In genomic region chr15:59691194-59691805, GRCh38 we compare ENCODE assay signal across 8 cellular contexts. TPM values are rescaled to one million over a fixed set of nuclear protein-coding genes. Genes with fewer than 3 reads are reported as not detected.
A peak's percentile ranks its signal among the peaks of the same experiment; 100 is the strongest.
DNase-seq lines count a peak whose midpoint lies in the region; ATAC-seq and TF ChIP-seq lines count a peak whose summit lies in the region.

No MANE protein-coding gene starts in this region.

- TF ChIP-seq CTCF in A673 (conservative IDR thresholded peaks at IDR 0.05; ENCODE audit: low read depth, low read length) (peak; percentile 71), GM12864 (IDR thresholded peaks at IDR 0.05; ENCODE audit: low read depth, low read length, missing control alignments) (peak; percentile 49), foreskin fibroblast (IDR thresholded peaks at IDR 0.05; ENCODE audit: low read depth, low read length) (peak; percentile 59)

- no peaks in the 10 kb centered on the region for H3K27me3 Mint-ChIP-seq in activated T-cell treated with anti-CD3 and anti-CD28 coated beads, Interleukin-2, amount 50 U/mL, for 72 hours (ENCODE audit: low read depth)

- ATAC-seq in activated T-cell treated with anti-CD3 and anti-CD28 coated beads, Interleukin-2, amount 50 U/mL, for 72 hours (replicated peaks in 1 of 2): no peak
- ATAC-seq in GM21381 (IDR thresholded peaks at IDR 0.05; ENCODE audit: unreplicated experiment): no peak

- H3K4me1 Mint-ChIP-seq in activated T-cell treated with anti-CD3 and anti-CD28 coated beads, Interleukin-2, amount 50 U/mL, for 72 hours (ENCODE audit: low read depth): peaks cover 29% of the 10 kb centered on the region

- H3K27ac Mint-ChIP-seq in activated T-cell treated with anti-CD3 and anti-CD28 coated beads, Interleukin-2, amount 50 U/mL, for 72 hours: peak overlapping the region; percentile 60

- H3K27me3 ChIP-seq in A673 (replicated peaks; ENCODE audit: insufficient read depth, low read depth, low read length, poor library complexity): no peaks in the 10 kb centered on the region
- H3K27me3 ChIP-seq in H7 (ENCODE audit: control insufficient read depth, insufficient read depth, low read length): peaks cover 7% of the 10 kb centered on the region; the same call in 1 of the 2 replicates

- peaks cover 8 to 17% of the 10 kb centered on the region in 2 donors for H3K36me3 Mint-ChIP-seq in activated T-cell treated with anti-CD3 and anti-CD28 coated beads, Interleukin-2, amount 50 U/mL, for 72 hours (ENCODE audit: insufficient read depth in 2 of 2)

- DNase-seq in A673 (ENCODE audit: low spot score) (peak; percentile 62), GM12864 (ENCODE audit: low read depth) (peak; percentile 19), NCI-H524 treated with DMSO at 0.1 percent for 48 hours (lab: John Stamatoyannopoulos, UW) (peak; percentile 4), foreskin fibroblast (peak; percentile 20 to 69), smooth muscle cell of the brain vasculature (ENCODE audit: low read depth, low spot score) (peak; percentile 37), H7 (no peak)
- peak; percentile 29 to 41 for DNase-seq in activated T-cell treated with anti-CD3 and anti-CD28 coated beads, Interleukin-2, amount 50 U/mL, for 72 hours

- no peaks in the 10 kb centered on the region for H3K9me3 ChIP-seq in A673 (ENCODE audit: low read depth, low read length, poor library complexity, severe bottlenecking)

- CTCF ChIA-PET in A673 (lab: Charles Lee): interaction anchor here (0.6 to 1.5 kb wide), 3 partner anchors 93 to 635 kb away, joined by 3 to 9 read pairs (median 4); no protein-coding TSS in a partner anchor

- intact Hi-C loops in A673 (cut with micrococcal nuclease; ENCODE audit: unreplicated experiment): loop anchor here (2.0 kb wide), 1 partner anchor 636 kb away; no protein-coding TSS in a partner anchor

- H3K36me3 ChIP-seq in A673 (ENCODE audit: insufficient read depth, low read length, poor library complexity, severe bottlenecking): no peaks in the 10 kb centered on the region
- no peaks in the 10 kb centered on the region for H3K36me3 ChIP-seq in H7 (replicated peaks; ENCODE audit: control insufficient read depth, insufficient read depth, low read length)

- peak overlapping the region; percentile 27 to 64 for H3K4me3 Mint-ChIP-seq in activated T-cell treated with anti-CD3 and anti-CD28 coated beads, Interleukin-2, amount 50 U/mL, for 72 hours

- no peaks in the 10 kb centered on the region for H3K9me3 Mint-ChIP-seq in activated T-cell treated with anti-CD3 and anti-CD28 coated beads, Interleukin-2, amount 50 U/mL, for 72 hours

- POLR2A ChIA-PET in A673 (lab: Charles Lee; ENCODE audit: low non-redundant PET): no interaction called here

- no peak overlapping the region for H3K27ac ChIP-seq in A673 (ENCODE audit: low read depth, low read length, poor library complexity, severe bottlenecking)

- BruUV-seq in A673 (replicated peaks; lab: Mats Ljungman, UMichigan): no TSS peak

- peaks cover 13% of the 10 kb centered on the region for H3K4me1 ChIP-seq in A673 (ENCODE audit: insufficient read depth, low read length, poor library complexity, severe bottlenecking)

- H3K4me3 ChIP-seq in A673 (ENCODE audit: low read depth, low read length, poor library complexity, severe bottlenecking) (no peak overlapping the region), GM12864 (ENCODE audit: low read depth, low read length) (no peak overlapping the region), foreskin fibroblast (ENCODE audit: low read depth in 1 of 2, low read length in 2 of 2) (no peak overlapping the region), H7 (ENCODE audit: insufficient read depth, low read depth, low read length) (no peak overlapping the region)

RNA-seq across cellular contexts. Expression of gene BNIP2, which starts 2.2 kb away (rescaled TPM):
- total RNA-seq in A673 (2021): 58.1 and 59.3 TPM in 2 replicates
- total RNA-seq in activated T-cell treated with anti-CD3 and anti-CD28 coated beads, Interleukin-2, amount 50 U/mL, for 72 hours: 10 to 100 TPM; 65.1 to 68.3 TPM
- total RNA-seq in H7 (2014; rRNA removed; shearing (Covaris generic)): 28.9 and 30.6 TPM in 2 replicates

RNA-seq across cellular contexts. Expression of gene GTF2A2, which starts 34.0 kb away (rescaled TPM):
- total RNA-seq in A673 (2021): 209 and 230 TPM in 2 replicates
- total RNA-seq in activated T-cell treated with anti-CD3 and anti-CD28 coated beads, Interleukin-2, amount 50 U/mL, for 72 hours: 100 to 1,000 TPM; 118 to 132 TPM
- 36.4 and 63.4 TPM in 2 replicates for total RNA-seq in H7 (2014; rRNA removed; shearing (Covaris generic))
